In the genomic region with DNA sequence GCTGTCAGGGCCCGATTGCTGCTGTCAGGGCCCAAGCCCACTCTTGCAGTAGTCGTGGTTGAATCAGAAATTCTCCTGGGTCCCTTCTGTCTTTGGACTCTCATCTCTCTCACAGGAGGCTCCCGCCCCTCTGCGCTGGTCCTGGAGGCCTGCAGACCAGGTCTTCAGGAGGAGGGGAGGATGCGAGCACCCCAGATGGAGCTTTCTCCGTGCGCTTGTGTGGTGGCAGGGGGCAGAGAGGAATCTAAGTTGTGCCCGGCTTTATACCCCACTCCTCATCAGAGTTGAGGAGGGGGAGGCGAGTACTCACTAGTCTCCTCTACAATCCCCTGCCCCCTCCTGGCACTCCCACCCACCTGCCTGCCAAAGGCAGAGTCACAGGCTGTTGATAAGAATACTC, we compare ENCODE assay signal across 23 cellular contexts. TPM values are rescaled to one million over a fixed set of nuclear protein-coding genes. Genes with fewer than 3 reads are reported as not detected.
DNase-seq lines count a peak whose midpoint lies in the region; ATAC-seq, FAIRE-seq and TF ChIP-seq lines count a peak whose summit lies in the region.
"Had no signal": no experiment of that assay in that cellular context is flagged by ENCODE, and none has a peak within 500 bp of the region (broad histone marks: within the 10 kb centered on the region; RNA-seq: fewer than 3 reads in every experiment).

No MANE protein-coding gene starts in this region.

- in situ Hi-C loops in KBM-7 (cut with MboI; ENCODE audit: low pct_unique_long_range_greater_than_20kb, low sequenced_read_pairs): no loop called here

- H3K27ac ChIP-seq in spleen (no peak overlapping the region), pancreas (no peak overlapping the region), prostate gland (no peak overlapping the region)
- H3K27ac ChIP-seq: GM23248 had no signal

- WGBS in spleen, 5 donors: 7 to 23% (median 14%) methylated on average over 7 to 9 of the region's 9 CpGs
- WGBS in pancreas, 2 donors: 54 to 55% methylated on average over 9 of the region's 9 CpGs
- 26% methylated on average over 9 of the region's 9 CpGs for WGBS in prostate gland

- H3K4me1 ChIP-seq in spleen: peaks cover 13 to 36% (median 30%) of the 10 kb centered on the region in 6 donors
- H3K4me1 ChIP-seq in pancreas: peaks cover 0 to 10% (median 0%) of the 10 kb centered on the region in 3 donors
- H3K4me1 ChIP-seq in mucosa of descending colon (ENCODE audit: low read depth): peaks cover 13% of the 10 kb centered on the region
- H3K4me1 ChIP-seq in prostate gland (replicated peaks): no peaks in the 10 kb centered on the region

- H3K36me3 ChIP-seq in spleen (no peaks in the 10 kb centered on the region), pancreas (no peaks in the 10 kb centered on the region), mucosa of descending colon (ENCODE audit: low read depth) (no peaks in the 10 kb centered on the region), prostate gland (no peaks in the 10 kb centered on the region)

- H3K4me3 Mint-ChIP-seq in T-helper 17 cell: peak overlapping the region; percentile 12
- peak overlapping the region; percentile 83 to 87 (median 84) for H3K4me3 Mint-ChIP-seq in nephron

- H3K36me3 Mint-ChIP-seq in T-helper 17 cell (ENCODE audit: low read depth) (no peaks in the 10 kb centered on the region), nephron (ENCODE audit: low read depth) (no peaks in the 10 kb centered on the region)
- H3K36me3 Mint-ChIP-seq: CD8-positive, alpha-beta memory T cell had no signal

- H3K4me3 ChIP-seq in spleen (no peak overlapping the region), pancreas (no peak overlapping the region), mucosa of descending colon (no peak overlapping the region), prostate gland (no peak overlapping the region)

- TF ChIP-seq POLR2A in spleen (IDR thresholded peaks at IDR 0.05) (no peak), prostate gland (IDR thresholded peaks at IDR 0.05) (no peak)

- H3K27me3 ChIP-seq in spleen (replicated peaks in 1 of 7): peaks cover 17 to 100% (median 100%) of the 10 kb centered on the region in 7 donors
- H3K27me3 ChIP-seq in pancreas: peaks cover 0 to 53% (median 9%) of the 10 kb centered on the region in 4 donors
- peaks cover 56% of the 10 kb centered on the region for H3K27me3 ChIP-seq in prostate gland (replicated peaks; ENCODE audit: insufficient read depth)

- no peak overlapping the region for H3K27ac Mint-ChIP-seq in T-helper 17 cell
- no peak overlapping the region for H3K27ac Mint-ChIP-seq in nephron
- H3K27ac Mint-ChIP-seq: CD8-positive, alpha-beta memory T cell had no signal

- no peak for ATAC-seq in T-helper 17 cell
- ATAC-seq in pancreas: no peak
- no peak for ATAC-seq in mucosa of descending colon
- ATAC-seq: HCT116, Panc1 had no signal

- no peak for FAIRE-seq in pancreas (lab: Jason Lieb, UNC)
- FAIRE-seq: G401.6, HTR-8/SVneo had no signal

- peaks cover 92% of the 10 kb centered on the region for H3K27me3 Mint-ChIP-seq in T-helper 17 cell
- H3K27me3 Mint-ChIP-seq in nephron (ENCODE audit: low read depth): peaks cover 100% of the 10 kb centered on the region

- H3K4me1 Mint-ChIP-seq in T-helper 17 cell: peaks cover 16% of the 10 kb centered on the region
- peaks cover 17% of the 10 kb centered on the region for H3K4me1 Mint-ChIP-seq in nephron

- TF ChIP-seq CTCF in GM10266 (IDR thresholded peaks at IDR 0.05; ENCODE audit: control insufficient read depth, insufficient read depth, low read depth, missing control alignments) (no peak), nephron (IDR thresholded peaks at IDR 0.05; ENCODE audit: unreplicated experiment in 3 of 3) (no peak), spleen (IDR thresholded peaks at IDR 0.05 in 8 of 11, conservative IDR thresholded peaks at IDR 0.05 in 3 of 11) (no peak), pancreas (IDR thresholded peaks at IDR 0.05) (no peak), mucosa of descending colon (IDR thresholded peaks at IDR 0.05) (no peak), prostate gland (IDR thresholded peaks at IDR 0.05) (no peak)

- H3K9me3 ChIP-seq in T-helper 17 cell (ENCODE audit: control insufficient read depth, low read length, poor library complexity, severe bottlenecking): no peaks in the 10 kb centered on the region
- H3K9me3 ChIP-seq in spleen: no peaks in the 10 kb centered on the region
- H3K9me3 ChIP-seq in pancreas: no peaks in the 10 kb centered on the region
- H3K9me3 ChIP-seq in mucosa of descending colon: no peaks in the 10 kb centered on the region
- H3K9me3 ChIP-seq in prostate gland: no peaks in the 10 kb centered on the region

- intact Hi-C loops in spleen (cut with DNase I; ENCODE audit: low total_unique reads) (no loop called here), pancreas (cut with DNase I) (no loop called here), mucosa of descending colon (cut with DNase I, micrococcal nuclease) (no loop called here), prostate gland (cut with DNase I) (no loop called here)

- peaks cover 3% of the 10 kb centered on the region for H3K9me3 Mint-ChIP-seq in nephron

- DNase-seq in GM10266 (ENCODE audit: extremely low spot score) (peak; percentile 19), T-helper 17 cell (no peak), spleen (peak; percentile 42), pancreas (no peak), mucosa of descending colon (no peak), prostate gland (ENCODE audit: low spot score) (no peak), KBM-7 (no peak)
- DNase-seq: CD8-positive, alpha-beta memory T cell; GM23248; IMR-90; Karpas-422; MV-4-11; NCI-H1105 treated with DMSO at 0.1 percent for 48 hours; NCI-H2029 treated with DMSO at 0.1 percent for 48 hours; NCI-H226; NCI-H524; NCI-H82 had no signal

RNA-seq across cellular contexts. Expression of gene EN1, which starts 10.4 kb away (rescaled TPM):
- not detected for total RNA-seq in T-helper 17 cell
- not detected for total RNA-seq in spleen
- not detected for polyA plus RNA-seq in spleen
- total RNA-seq in pancreas: not detected
- not detected for polyA plus RNA-seq in pancreas
- total RNA-seq in mucosa of descending colon: not detected
- under 1 TPM in 1 of 2 donors, not detected in 1; 0.09 TPM for total RNA-seq in prostate gland
- total RNA-seq: CD8-positive, alpha-beta memory T cell; IMR-90 had no signal
- polyA plus RNA-seq: AG04450; CD8-positive, alpha-beta memory T cell; IMR-90 had no signal

Comparison
In these comparisons a context has a peak if more than half of its experiments do, and no peak if none do; other contexts are left out.
1. DNase-seq: peak in GM10266 (single experiment) and spleen (single experiment); none in T-helper 17 cell (0 of 3), pancreas (0 of 6), mucosa of descending colon (0 of 3), prostate gland (single experiment) and KBM-7 (single experiment).